Comparison of ENCODE assay signal across 16 cellular contexts in the genomic region with DNA sequence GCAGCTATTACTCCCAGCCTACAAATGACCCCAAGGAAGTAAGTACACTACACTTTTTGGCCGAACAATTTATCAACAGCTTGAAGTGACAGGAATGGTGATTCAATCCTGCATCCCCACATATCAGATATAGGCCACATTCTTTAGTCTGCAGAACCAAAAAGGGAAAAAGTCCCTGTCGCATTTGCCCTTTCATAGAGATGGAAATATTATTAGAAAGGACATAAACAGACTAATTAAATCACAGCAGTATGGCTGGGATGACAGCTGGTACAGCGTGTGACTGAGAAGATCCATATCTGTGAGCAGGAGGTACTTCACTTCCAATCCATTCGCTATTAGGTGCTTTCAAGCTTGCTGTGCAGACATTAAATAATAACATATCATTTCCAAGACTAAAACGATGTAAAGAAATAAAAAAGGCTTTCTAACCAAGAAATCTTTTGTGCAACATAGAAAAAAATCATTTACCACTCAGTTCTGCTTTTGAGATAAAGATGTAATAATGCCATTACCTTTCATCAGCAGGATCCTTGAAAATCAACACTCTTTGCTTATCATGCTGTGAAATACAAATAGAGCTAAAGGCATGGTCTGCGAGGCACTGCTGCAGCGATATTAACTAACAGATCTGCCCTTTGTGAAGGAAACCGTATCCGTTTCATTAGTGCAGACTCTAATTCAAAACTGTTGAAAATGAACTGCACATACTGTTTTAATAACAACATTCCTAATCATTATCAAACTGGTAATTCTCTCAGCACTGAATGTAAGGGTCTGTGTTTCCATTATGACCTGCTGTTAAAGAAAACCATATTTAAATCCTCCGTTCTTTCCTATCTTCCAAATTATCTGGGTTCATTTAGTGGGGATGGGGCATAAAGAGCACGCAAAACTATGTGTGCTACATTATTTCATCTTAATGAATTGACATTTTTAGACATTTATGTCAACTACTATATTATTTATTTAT.
DNase-seq lines count a peak whose midpoint lies in the region; TF ChIP-seq lines count a peak whose summit lies in the region.
"Had no signal": no experiment of that assay in that cellular context is flagged by ENCODE, and none has a peak within 500 bp of the region (broad histone marks: within the 10 kb centered on the region; RNA-seq: fewer than 3 reads in every experiment).

No MANE protein-coding gene starts in this region.

- no CpG with 5 or more reads among the region's 11 CpGs for WGBS in neuronal stem cell (ENCODE audit: extremely low coverage in 2 of 2, insufficient read length in 2 of 2, insufficient replicate concordance in 1 of 2), 2 donors

- H3K9ac ChIP-seq in neuronal stem cell (ENCODE audit: low read depth, low read length, poor library complexity) = no peak overlapping the region

- peak overlapping the region; percentile 20 to 69 (median 52) for H3K4me3 Mint-ChIP-seq in brain
- no peak overlapping the region for H3K4me3 Mint-ChIP-seq in Calu3 (ENCODE audit: low read depth, unreplicated experiment)
- H3K4me3 Mint-ChIP-seq: CD14-positive monocyte had no signal

- no peaks in the 10 kb centered on the region for H3K9me3 ChIP-seq in neuronal stem cell (replicated peaks in 1 of 2; ENCODE audit: control insufficient read depth in 2 of 2, insufficient read depth in 1 of 2, low read depth in 1 of 2, low read length in 2 of 2)
- H3K9me3 ChIP-seq: colonic mucosa, stomach had no signal

- no peak for TF ChIP-seq CTCF in HFF-Myc (IDR thresholded peaks at IDR 0.05; ENCODE audit: low read depth, low read length, missing control alignments)
- no peak for TF ChIP-seq CTCF in brain (conservative IDR thresholded peaks at IDR 0.05)
- no peak for TF ChIP-seq CTCF in Calu3 (IDR thresholded peaks at IDR 0.05; ENCODE audit: unreplicated experiment)

- no peak overlapping the region for H3K4ac ChIP-seq in neuronal stem cell (ENCODE audit: low read length)

- peak overlapping the region; percentile 18 for H2AFZ ChIP-seq in neuronal stem cell (ENCODE audit: low read length)

- DNase-seq in HFF-Myc (ENCODE audit: extremely low read depth, low read depth) = no peak
- DNase-seq in NCI-H2107 (lab: John Stamatoyannopoulos, UW) = peak; percentile 27
- DNase-seq in neuronal stem cell (ENCODE audit: low spot score) = no peak
- no peak for DNase-seq in activated CD8-positive, alpha-beta memory T cell treated with anti-CD3 and anti-CD28 coated beads, Interleukin-2, amount 50 U/mL, for 4 hours
- DNase-seq in Calu3 = no peak
- no peak for DNase-seq in NCI-H2196 (lab: John Stamatoyannopoulos, UW; ENCODE audit: unreplicated experiment)
- DNase-seq: activated CD4-positive, alpha-beta T cell treated with anti-CD3 and anti-CD28 coated beads for 48 hours; colonic mucosa; KBM-7; occipital lobe; Right ventricle myocardium superior; stomach; T-helper 9 cell had no signal

- no peak overlapping the region for H3K14ac ChIP-seq in neuronal stem cell (ENCODE audit: low read length)

- H3K18ac ChIP-seq in neuronal stem cell (ENCODE audit: low read length) = no peak overlapping the region

- no peaks in the 10 kb centered on the region for H3K79me1 ChIP-seq in neuronal stem cell (ENCODE audit: low read depth, low read length)

- no peaks in the 10 kb centered on the region for H3K36me3 ChIP-seq in neuronal stem cell (replicated peaks in 1 of 2; ENCODE audit: control insufficient read depth in 2 of 2, insufficient read depth in 2 of 2, low read length in 2 of 2)
- H3K36me3 ChIP-seq: colonic mucosa, stomach had no signal

- intact Hi-C loops in Calu3 (cut with micrococcal nuclease; ENCODE audit: unreplicated experiment) = no loop called here

- CTCF ChIA-PET in Calu3 (lab: Charles Lee) = no interaction called here

- no peaks in the 10 kb centered on the region for H3K27me3 Mint-ChIP-seq in brain
- no peaks in the 10 kb centered on the region for H3K27me3 Mint-ChIP-seq in Calu3 (ENCODE audit: unreplicated experiment)

- no peak overlapping the region for H2BK15ac ChIP-seq in neuronal stem cell (ENCODE audit: low read length)

- no peak overlapping the region for H2BK120ac ChIP-seq in neuronal stem cell (ENCODE audit: low read depth, low read length)

- peaks cover 2 to 5% of the 10 kb centered on the region in 2 donors for H3K4me1 ChIP-seq in neuronal stem cell (ENCODE audit: control insufficient read depth in 2 of 2, insufficient read depth in 1 of 2, low read depth in 1 of 2, low read length in 2 of 2)
- H3K4me1 ChIP-seq: colonic mucosa had no signal

- peaks cover 2% of the 10 kb centered on the region for H3K36me3 Mint-ChIP-seq in brain
- H3K36me3 Mint-ChIP-seq in Calu3 (ENCODE audit: insufficient read depth, unreplicated experiment) = no peaks in the 10 kb centered on the region
- H3K36me3 Mint-ChIP-seq: CD14-positive monocyte had no signal

- H2AK5ac ChIP-seq in neuronal stem cell (ENCODE audit: low read depth, low read length) = no peak overlapping the region

- H4K91ac ChIP-seq in neuronal stem cell (ENCODE audit: low read depth, low read length, poor library complexity) = no peak overlapping the region

- H4K8ac ChIP-seq in neuronal stem cell (ENCODE audit: low read depth, low read length) = no peak overlapping the region

- H3K23ac ChIP-seq in neuronal stem cell (ENCODE audit: low read depth, low read length, poor library complexity) = no peak overlapping the region

- H3K27ac Mint-ChIP-seq in brain (peak overlapping the region in 4 of 5 experiments; percentile 39 to 49 (median 45)), Calu3 (ENCODE audit: unreplicated experiment) (no peak overlapping the region)
- H3K27ac Mint-ChIP-seq: CD14-positive monocyte had no signal

- H3K4me1 Mint-ChIP-seq in brain (peaks cover 74% of the 10 kb centered on the region), Calu3 (ENCODE audit: low read depth, unreplicated experiment) (no peaks in the 10 kb centered on the region)

- H2BK5ac ChIP-seq in neuronal stem cell (ENCODE audit: low read length) = no peak overlapping the region

- no peak overlapping the region for H2BK12ac ChIP-seq in neuronal stem cell (ENCODE audit: low read length)

- no peak overlapping the region for H3K4me2 ChIP-seq in neuronal stem cell (ENCODE audit: insufficient read depth, low read length, poor library complexity, severe bottlenecking)

- H3K27ac ChIP-seq in neuronal stem cell (replicated peaks; ENCODE audit: low read length) = no peak overlapping the region
- H3K27ac ChIP-seq: colonic mucosa, stomach had no signal

- peak overlapping the region; percentile 0; the same call in 1 of the 2 replicates for H3K4me3 ChIP-seq in HFF-Myc (replicated peaks; ENCODE audit: low read depth, low read length)
- H3K4me3 ChIP-seq in neuronal stem cell (ENCODE audit: low read length in 2 of 2) = no peak overlapping the region
- H3K4me3 ChIP-seq: colonic mucosa, lung, stomach had no signal

- H3K27me3 ChIP-seq in neuronal stem cell (ENCODE audit: control insufficient read depth in 3 of 3, insufficient read depth in 3 of 3, low read depth in 1 of 3, low read length in 3 of 3) = no peaks in the 10 kb centered on the region
- H3K27me3 ChIP-seq: colonic mucosa, stomach had no signal

- H3K9me3 Mint-ChIP-seq in brain (no peaks in the 10 kb centered on the region), Calu3 (ENCODE audit: low read depth, unreplicated experiment) (no peaks in the 10 kb centered on the region)

- no TSS peak for BruUV-seq in Calu3 (replicated peaks; lab: Mats Ljungman, UMichigan)
